In the genomic region with DNA sequence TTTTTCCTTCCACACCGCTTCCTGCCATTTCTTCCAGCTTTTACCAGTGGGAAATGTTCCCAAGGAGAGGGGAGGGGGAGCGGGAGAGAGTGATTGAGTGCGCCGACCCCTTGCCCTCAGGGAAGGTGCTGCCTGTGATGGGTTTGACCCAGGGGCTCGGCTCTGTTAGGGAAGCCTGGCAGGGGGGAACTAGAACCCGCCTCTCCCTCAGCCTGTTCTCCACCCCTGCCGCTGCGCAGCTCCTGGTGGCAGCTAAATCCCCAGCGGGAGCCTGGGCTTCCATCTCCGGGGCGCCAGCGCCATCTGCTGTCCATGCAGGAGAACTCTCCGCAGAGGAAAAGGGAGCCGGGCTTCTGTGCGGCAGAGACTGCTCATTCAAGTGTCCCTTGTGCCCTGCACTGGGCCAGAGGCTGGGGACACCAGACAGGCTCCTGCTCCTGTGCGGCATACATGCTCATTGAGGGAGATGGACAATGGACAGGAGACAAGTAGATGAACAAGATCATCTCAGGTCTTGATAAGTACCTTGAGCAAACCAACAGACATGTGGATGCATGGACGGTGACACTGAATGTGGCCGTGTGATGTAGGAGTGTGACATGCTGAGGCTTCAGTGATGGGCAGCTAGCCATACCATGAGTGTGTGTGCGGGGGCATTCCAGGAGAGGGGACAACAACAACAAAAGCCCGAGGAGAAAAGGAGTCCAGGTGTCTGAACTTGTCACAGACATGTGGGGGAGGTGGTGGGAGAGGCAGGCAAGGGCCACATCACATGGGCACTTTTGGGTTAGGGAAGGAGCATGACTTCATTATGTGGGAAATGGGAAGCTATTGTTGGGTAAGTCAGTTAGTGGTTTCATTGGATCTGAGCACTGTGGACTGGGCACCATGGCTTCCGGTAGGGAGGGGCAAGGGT, we compare ENCODE assay signal across 8 cellular contexts. TPM values are rescaled to one million over a fixed set of nuclear protein-coding genes. Genes with fewer than 3 reads are reported as not detected.
DNase-seq lines count a peak whose midpoint lies in the region; ATAC-seq and TF ChIP-seq lines count a peak whose summit lies in the region.

No MANE protein-coding gene starts in this region.

- no peaks in the 10 kb centered on the region for H3K36me3 Mint-ChIP-seq in neural crest cell (ENCODE audit: low read depth)

- H3K9me3 Mint-ChIP-seq in neural crest cell = no peaks in the 10 kb centered on the region
- no peaks in the 10 kb centered on the region for H3K9me3 Mint-ChIP-seq in stimulated activated naive CD8-positive, alpha-beta T cell treated with anti-CD3 and anti-CD28 coated beads, Interleukin-15, amount 100 ng/mL, for 72 hours

- in situ Hi-C loops in KBM-7 (cut with MboI; ENCODE audit: low pct_unique_long_range_greater_than_20kb, low sequenced_read_pairs) = no loop called here

- no peak overlapping the region for H3K4me3 Mint-ChIP-seq in neural crest cell
- H3K4me3 Mint-ChIP-seq in stimulated activated naive CD8-positive, alpha-beta T cell treated with anti-CD3 and anti-CD28 coated beads, Interleukin-15, amount 100 ng/mL, for 72 hours = no peak overlapping the region

- peak overlapping the region; percentile 10 for H3K4me3 ChIP-seq in fibroblast of mammary gland (ENCODE audit: control insufficient read depth, low read depth, low read length)

- H3K27me3 Mint-ChIP-seq in neural crest cell (ENCODE audit: low read depth) = peaks cover 53% of the 10 kb centered on the region
- H3K27me3 Mint-ChIP-seq in stimulated activated naive CD8-positive, alpha-beta T cell treated with anti-CD3 and anti-CD28 coated beads, Interleukin-15, amount 100 ng/mL, for 72 hours = peaks cover 71% of the 10 kb centered on the region

- no peak overlapping the region for H3K27ac Mint-ChIP-seq in neural crest cell (ENCODE audit: unreplicated experiment)
- no peak overlapping the region for H3K27ac Mint-ChIP-seq in stimulated activated naive CD8-positive, alpha-beta T cell treated with anti-CD3 and anti-CD28 coated beads, Interleukin-15, amount 100 ng/mL, for 72 hours

- TF ChIP-seq CTCF in fibroblast of mammary gland (conservative IDR thresholded peaks at IDR 0.05; ENCODE audit: control insufficient read depth, insufficient read depth, low read depth, low read length) = peak; percentile 95
- TF ChIP-seq CTCF in neural crest cell (conservative IDR thresholded peaks at IDR 0.05) = peak; percentile 97

- peak; percentile 87 for ATAC-seq in GM21786 (IDR thresholded peaks at IDR 0.05; ENCODE audit: unreplicated experiment)
- ATAC-seq in stimulated activated naive CD8-positive, alpha-beta T cell treated with anti-CD3 and anti-CD28 coated beads, Interleukin-15, amount 100 ng/mL, for 72 hours = peak; percentile 83

- DNase-seq in Daoy (ENCODE audit: low read depth) (peak; percentile 87), KBM-7 (peak; percentile 83), RKO (ENCODE audit: low spot score) (peak; percentile 84), activated T-helper 1 cell treated with Interleukin-2 at 50 U/mL for 16 hours (ENCODE audit: low read depth) (peak; percentile 72), fibroblast of mammary gland (ENCODE audit: low read depth) (peak; percentile 76), neural crest cell (ENCODE audit: low read depth, low spot score) (peak; percentile 97)
- DNase-seq in stimulated activated naive CD8-positive, alpha-beta T cell treated with anti-CD3 and anti-CD28 coated beads, Interleukin-15, amount 100 ng/mL, for 72 hours = peak; percentile 85 to 86

- peaks cover 40% of the 10 kb centered on the region for H3K4me1 Mint-ChIP-seq in neural crest cell
- peaks cover 8% of the 10 kb centered on the region for H3K4me1 Mint-ChIP-seq in stimulated activated naive CD8-positive, alpha-beta T cell treated with anti-CD3 and anti-CD28 coated beads, Interleukin-15, amount 100 ng/mL, for 72 hours

RNA-seq across cellular contexts. Expression of a gene that starts 13.3 kb away (rescaled TPM):
- 51.1 and 69.0 TPM in 2 replicates for total RNA-seq in Daoy (2014; rRNA removed; shearing (Covaris generic))
- total RNA-seq in neural crest cell = 27.0 and 30.0 TPM in 2 replicates

RNA-seq across cellular contexts. Expression of a gene that starts 13.5 kb away (rescaled TPM):
- total RNA-seq in Daoy (2014; rRNA removed; shearing (Covaris generic)) = 2.4 and 2.5 TPM in 2 replicates
- 15.7 and 16.4 TPM in 2 replicates for total RNA-seq in neural crest cell

RNA-seq across cellular contexts. Expression of a gene that starts 16.0 kb away (rescaled TPM):
- total RNA-seq in Daoy (2014; rRNA removed; shearing (Covaris generic)) = 0.42 TPM in 1 of 2 replicates, not detected in the other
- total RNA-seq in neural crest cell = 1.0 and 1.5 TPM in 2 replicates

RNA-seq across cellular contexts. Expression of a gene that starts 31.6 kb away (rescaled TPM):
- 30.0 and 47.6 TPM in 2 replicates for total RNA-seq in Daoy (2014; rRNA removed; shearing (Covaris generic))
- 24.3 and 26.1 TPM in 2 replicates for total RNA-seq in neural crest cell

RNA-seq across cellular contexts. Expression of a gene that starts 41.0 kb away (rescaled TPM):
- total RNA-seq in Daoy (2014; rRNA removed; shearing (Covaris generic)) = 45.3 and 58.2 TPM in 2 replicates
- total RNA-seq in neural crest cell = 122 and 123 TPM in 2 replicates

Comparison
In these comparisons a context has a peak if more than half of its experiments do, and no peak if none do; other contexts are left out.
1. Peak in every context shown above with its lines: DNase-seq, ATAC-seq and H3K4me3 ChIP-seq.